In the genomic region with DNA sequence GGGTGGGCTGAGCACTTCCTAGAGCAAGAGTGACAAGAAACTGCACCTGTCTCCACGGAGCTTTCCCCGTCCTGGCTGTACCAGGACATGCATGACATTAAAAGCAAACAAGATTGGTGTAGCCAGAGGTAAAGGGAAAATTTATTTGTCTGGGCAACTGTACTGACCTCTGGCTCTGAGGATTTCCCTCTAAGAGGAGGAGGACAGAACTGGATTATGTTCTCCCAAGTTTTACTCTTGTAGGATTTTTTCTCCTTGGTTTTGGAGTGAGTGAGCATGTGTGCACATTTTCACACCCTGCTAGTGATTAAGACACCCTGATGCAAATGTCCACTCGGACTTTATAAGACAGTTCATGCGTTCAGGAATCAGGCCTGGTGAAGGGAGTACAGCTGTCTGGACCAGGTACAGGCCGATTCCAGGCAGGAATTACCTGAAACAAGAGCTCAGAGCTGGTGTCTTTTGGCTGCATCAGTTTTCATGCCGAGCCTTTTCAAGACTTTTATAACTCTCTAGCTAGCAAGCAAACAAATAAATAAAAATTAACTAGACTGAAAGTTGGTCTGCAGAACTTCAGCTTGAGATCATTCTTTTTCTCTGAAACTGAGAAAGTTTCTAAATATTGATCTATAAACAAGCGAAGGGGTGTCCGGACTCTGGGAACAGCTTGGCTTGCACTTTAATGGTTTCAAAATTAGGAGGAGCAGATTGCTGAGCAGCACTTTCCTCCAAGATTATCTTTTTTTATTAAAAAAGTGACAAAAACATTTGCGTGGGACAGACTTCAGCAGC, we compare ENCODE assay signal across 1 cellular context.
TF ChIP-seq lines count a peak whose summit lies in the region.

No MANE protein-coding gene starts in this region.

TF ChIP-seq in K562, 482 proteins besides CTCF, POLR2A, EP300 and RAD21:
- TF ChIP-seq SMARCB1 (IDR thresholded peaks at IDR 0.05; ENCODE audit: insufficient read length, low read depth) (no peak), ZNF77 (CRISPR knock-in tag; IDR thresholded peaks at IDR 0.05) (no peak), KAT7 (CRISPR knock-in tag; IDR thresholded peaks at IDR 0.05; ENCODE audit: borderline replicate concordance) (no peak), ZNF316 (IDR thresholded peaks at IDR 0.05) (no peak), RB1 (IDR thresholded peaks at IDR 0.05; ENCODE audit: low read depth) (no peak), SAFB (IDR thresholded peaks at IDR 0.05; ENCODE audit: borderline replicate concordance, low read depth, low read length) (no peak), NELFE (IDR thresholded peaks at IDR 0.05; ENCODE audit: insufficient read depth, insufficient read length) (no peak), BMI1 (IDR thresholded peaks at IDR 0.05; ENCODE audit: low read length) (no peak), RFX1 (IDR thresholded peaks at IDR 0.05) (no peak), KLF16 (IDR thresholded peaks at IDR 0.05) (no peak), FOXK2 (conservative IDR thresholded peaks at IDR 0.05 in 1 of 2, IDR thresholded peaks at IDR 0.05 in 1 of 2; ENCODE audit: low read depth in 2 of 2) (no peak), XRCC3 (IDR thresholded peaks at IDR 0.05) (no peak), SRSF1 (IDR thresholded peaks at IDR 0.05; ENCODE audit: low read depth, low read length) (no peak)
- TF ChIP-seq, protein P1, sequence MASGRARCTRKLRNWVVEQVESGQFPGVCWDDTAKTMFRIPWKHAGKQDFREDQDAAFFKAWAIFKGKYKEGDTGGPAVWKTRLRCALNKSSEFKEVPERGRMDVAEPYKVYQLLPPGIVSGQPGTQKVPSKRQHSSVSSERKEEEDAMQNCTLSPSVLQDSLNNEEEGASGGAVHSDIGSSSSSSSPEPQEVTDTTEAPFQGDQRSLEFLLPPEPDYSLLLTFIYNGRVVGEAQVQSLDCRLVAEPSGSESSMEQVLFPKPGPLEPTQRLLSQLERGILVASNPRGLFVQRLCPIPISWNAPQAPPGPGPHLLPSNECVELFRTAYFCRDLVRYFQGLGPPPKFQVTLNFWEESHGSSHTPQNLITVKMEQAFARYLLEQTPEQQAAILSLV (tag; IDR thresholded peaks at IDR 0.05): no peak
- TF ChIP-seq, protein P2, sequence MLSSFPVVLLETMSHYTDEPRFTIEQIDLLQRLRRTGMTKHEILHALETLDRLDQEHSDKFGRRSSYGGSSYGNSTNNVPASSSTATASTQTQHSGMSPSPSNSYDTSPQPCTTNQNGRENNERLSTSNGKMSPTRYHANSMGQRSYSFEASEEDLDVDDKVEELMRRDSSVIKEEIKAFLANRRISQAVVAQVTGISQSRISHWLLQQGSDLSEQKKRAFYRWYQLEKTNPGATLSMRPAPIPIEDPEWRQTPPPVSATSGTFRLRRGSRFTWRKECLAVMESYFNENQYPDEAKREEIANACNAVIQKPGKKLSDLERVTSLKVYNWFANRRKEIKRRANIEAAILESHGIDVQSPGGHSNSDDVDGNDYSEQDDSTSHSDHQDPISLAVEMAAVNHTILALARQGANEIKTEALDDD (IDR thresholded peaks at IDR 0.05): no peak
- TF ChIP-seq, protein P3, sequence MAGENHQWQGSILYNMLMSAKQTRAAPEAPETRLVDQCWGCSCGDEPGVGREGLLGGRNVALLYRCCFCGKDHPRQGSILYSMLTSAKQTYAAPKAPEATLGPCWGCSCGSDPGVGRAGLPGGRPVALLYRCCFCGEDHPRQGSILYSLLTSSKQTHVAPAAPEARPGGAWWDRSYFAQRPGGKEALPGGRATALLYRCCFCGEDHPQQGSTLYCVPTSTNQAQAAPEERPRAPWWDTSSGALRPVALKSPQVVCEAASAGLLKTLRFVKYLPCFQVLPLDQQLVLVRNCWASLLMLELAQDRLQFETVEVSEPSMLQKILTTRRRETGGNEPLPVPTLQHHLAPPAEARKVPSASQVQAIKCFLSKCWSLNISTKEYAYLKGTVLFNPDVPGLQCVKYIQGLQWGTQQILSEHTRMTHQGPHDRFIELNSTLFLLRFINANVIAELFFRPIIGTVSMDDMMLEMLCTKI (IDR thresholded peaks at IDR 0.05; ENCODE audit: partially characterized antibody): no peak
- TF ChIP-seq, protein P4, sequence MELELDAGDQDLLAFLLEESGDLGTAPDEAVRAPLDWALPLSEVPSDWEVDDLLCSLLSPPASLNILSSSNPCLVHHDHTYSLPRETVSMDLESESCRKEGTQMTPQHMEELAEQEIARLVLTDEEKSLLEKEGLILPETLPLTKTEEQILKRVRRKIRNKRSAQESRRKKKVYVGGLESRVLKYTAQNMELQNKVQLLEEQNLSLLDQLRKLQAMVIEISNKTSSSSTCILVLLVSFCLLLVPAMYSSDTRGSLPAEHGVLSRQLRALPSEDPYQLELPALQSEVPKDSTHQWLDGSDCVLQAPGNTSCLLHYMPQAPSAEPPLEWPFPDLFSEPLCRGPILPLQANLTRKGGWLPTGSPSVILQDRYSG (tag; conservative IDR thresholded peaks at IDR 0.05; ENCODE audit: low read depth): no peak
